12 cellular contexts compared by ENCODE assay signal in genomic region chr3:195207056-195207455, GRCh38.
"Had no signal": no experiment of that assay in that cellular context is flagged by ENCODE, and none has a peak within 500 bp of the region (broad histone marks: within the 10 kb centered on the region; RNA-seq: fewer than 3 reads in every experiment).

No MANE protein-coding gene starts in this region.

- H3K27ac ChIP-seq: psoas muscle had no signal

- H3K27me3 ChIP-seq: gastrocnemius medialis, heart right ventricle had no signal

- H3K36me3 ChIP-seq: gastrocnemius medialis, heart right ventricle had no signal

- H3K4me3 ChIP-seq: coronary artery, gastrocnemius medialis, heart right ventricle, psoas muscle had no signal

- DNase-seq: activated CD4-positive, alpha-beta T cell treated with anti-CD3 and anti-CD28 coated beads, Interleukin-2, amount 50 U/mL, for 1 hour; activated naive CD4-positive, alpha-beta T cell treated with anti-CD3 and anti-CD28 coated beads, Interleukin-2, amount 10 ng/mL, durations not matched to agents 7 days and 5 days; activated T-cell treated with anti-CD3 and anti-CD28 coated beads for 4 hours; effector CD4-positive, alpha-beta T cell; gastrocnemius medialis; heart right ventricle; psoas muscle; SHP77; stimulated activated CD4-positive, alpha-beta T cell treated with anti-CD3 and anti-CD28 coated beads, Interleukin-1b, Interleukin-23, amount 100 ng/mL, for 48 hours; T-helper 1 cell; T1000 had no signal

- H3K9me3 ChIP-seq: gastrocnemius medialis, heart right ventricle, psoas muscle had no signal
